In the genomic region with DNA sequence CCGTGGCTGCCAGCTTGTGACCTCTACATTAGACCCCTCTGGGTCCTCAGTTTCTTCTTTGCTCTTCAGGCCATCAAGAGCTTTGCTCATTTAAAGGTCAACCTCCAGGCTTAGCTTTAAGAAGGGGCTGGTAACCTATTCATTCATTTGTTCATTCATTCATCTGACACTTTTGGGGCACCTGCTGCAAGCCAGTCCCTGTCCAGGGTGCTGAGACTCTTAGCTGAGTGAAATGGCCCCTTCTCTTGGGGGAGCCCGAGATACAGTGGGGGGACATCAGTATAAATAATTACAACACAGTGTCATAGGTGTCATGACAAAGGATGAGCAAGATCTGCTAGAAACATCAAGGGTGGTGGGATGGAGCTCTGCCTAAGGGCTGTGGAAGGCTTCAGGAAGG, we compare ENCODE assay signal across 19 cellular contexts.
"Had no signal": no experiment of that assay in that cellular context is flagged by ENCODE, and none has a peak within 500 bp of the region (broad histone marks: within the 10 kb centered on the region; RNA-seq: fewer than 3 reads in every experiment).

No MANE protein-coding gene starts in this region.

- H3K36me3 Mint-ChIP-seq: activated naive CD8-positive, alpha-beta T cell treated with anti-CD3 and anti-CD28 coated beads, Interleukin-2, amount 10 ng/mL, durations not matched to agents 7 days and 5 days; naive thymus-derived CD4-positive, alpha-beta T cell had no signal

- H3K27ac ChIP-seq: gastroesophageal sphincter, neutrophil, transverse colon, vagina had no signal

- FAIRE-seq: bronchial epithelial cell, islet of Langerhans, small intestine had no signal

- H3K36me3 ChIP-seq: neutrophil, transverse colon, vagina had no signal

- H3K4me3 Mint-ChIP-seq: activated CD4-positive, alpha-beta T cell treated with anti-CD3 and anti-CD28 coated beads, Interleukin-2, amount 10 ng/mL, durations not matched to agents 7 days and 5 days; activated naive CD8-positive, alpha-beta T cell treated with anti-CD3 and anti-CD28 coated beads, Interleukin-2, amount 10 ng/mL, durations not matched to agents 7 days and 5 days; naive thymus-derived CD4-positive, alpha-beta T cell had no signal

- DNase-seq: activated CD4-positive, alpha-beta T cell treated with anti-CD3 and anti-CD28 coated beads, Interleukin-2, amount 10 ng/mL, durations not matched to agents 7 days and 5 days; activated naive CD4-positive, alpha-beta T cell; activated naive CD8-positive, alpha-beta T cell treated with anti-CD3 and anti-CD28 coated beads, Interleukin-2, amount 10 ng/mL, durations not matched to agents 7 days and 5 days; anterior cingulate cortex; erythroblast; left colon; naive thymus-derived CD4-positive, alpha-beta T cell; retina; small intestine; stimulated activated CD4-positive, alpha-beta T cell treated with anti-CD3 and anti-CD28 coated beads, Interleukin-4, amount 100 ng/mL, for 4 hours; stimulated activated CD8-positive, alpha-beta memory T cell treated with anti-CD3 and anti-CD28 coated beads, Interleukin-4, amount 100 ng/mL, for 48 hours; stimulated activated naive CD4-positive, alpha-beta T cell treated with Interleukin-2 at 50 U/mL for 16 hours; substantia nigra; transverse colon had no signal

- H3K9me3 Mint-ChIP-seq: activated CD4-positive, alpha-beta T cell treated with anti-CD3 and anti-CD28 coated beads, Interleukin-2, amount 10 ng/mL, durations not matched to agents 7 days and 5 days; activated naive CD8-positive, alpha-beta T cell treated with anti-CD3 and anti-CD28 coated beads, Interleukin-2, amount 10 ng/mL, durations not matched to agents 7 days and 5 days; naive thymus-derived CD4-positive, alpha-beta T cell had no signal

- ATAC-seq: gastroesophageal sphincter; left colon; naive thymus-derived CD4-positive, alpha-beta T cell had no signal

- H3K27ac Mint-ChIP-seq: activated CD4-positive, alpha-beta T cell treated with anti-CD3 and anti-CD28 coated beads, Interleukin-2, amount 10 ng/mL, durations not matched to agents 7 days and 5 days; activated naive CD8-positive, alpha-beta T cell treated with anti-CD3 and anti-CD28 coated beads, Interleukin-2, amount 10 ng/mL, durations not matched to agents 7 days and 5 days; naive thymus-derived CD4-positive, alpha-beta T cell had no signal

- H3K4me1 Mint-ChIP-seq: activated CD4-positive, alpha-beta T cell treated with anti-CD3 and anti-CD28 coated beads, Interleukin-2, amount 10 ng/mL, durations not matched to agents 7 days and 5 days; activated naive CD8-positive, alpha-beta T cell treated with anti-CD3 and anti-CD28 coated beads, Interleukin-2, amount 10 ng/mL, durations not matched to agents 7 days and 5 days had no signal

- H3K9me3 ChIP-seq: gastroesophageal sphincter, neutrophil, transverse colon, vagina had no signal

- H3K4me1 ChIP-seq: gastroesophageal sphincter, transverse colon, vagina had no signal

- H3K4me3 ChIP-seq: gastroesophageal sphincter, transverse colon, vagina had no signal

- H3K27me3 Mint-ChIP-seq: activated naive CD8-positive, alpha-beta T cell treated with anti-CD3 and anti-CD28 coated beads, Interleukin-2, amount 10 ng/mL, durations not matched to agents 7 days and 5 days had no signal

- H3K27me3 ChIP-seq: gastroesophageal sphincter, neutrophil, transverse colon, vagina had no signal
